Comparison of ENCODE assay signal across 12 cellular contexts in genomic region chr2:1010373-1011017, GRCh38. TPM values are rescaled to one million over a fixed set of nuclear protein-coding genes. Genes with fewer than 3 reads are reported as not detected.
A peak's percentile ranks its signal among the peaks of the same experiment; 100 is the strongest.
DNase-seq lines count a peak whose midpoint lies in the region; ATAC-seq, FAIRE-seq and TF ChIP-seq lines count a peak whose summit lies in the region.
"Had no signal": no experiment of that assay in that cellular context is flagged by ENCODE, and none has a peak within 500 bp of the region (broad histone marks: within the 10 kb centered on the region; RNA-seq: fewer than 3 reads in every experiment).

No MANE protein-coding gene starts in this region.

- peaks cover 3% of the 10 kb centered on the region for H3K27me3 Mint-ChIP-seq in activated T-helper 17 cell treated with anti-CD3 and anti-CD28 coated beads, Interleukin-2, amount 50 U/mL, for 72 hours

- no peaks in the 10 kb centered on the region for H3K36me3 ChIP-seq in BLaER1
- no peaks in the 10 kb centered on the region for H3K36me3 ChIP-seq in hepatocyte (replicated peaks; ENCODE audit: insufficient read depth, low read depth)
- H3K36me3 ChIP-seq: uterus had no signal

- no peak for TF ChIP-seq CTCF in LNCaP clone FGC (IDR thresholded peaks at IDR 0.05; ENCODE audit: control insufficient read depth, extremely low read depth, insufficient read depth)
- no peak for TF ChIP-seq CTCF in hepatocyte (IDR thresholded peaks at IDR 0.05; ENCODE audit: poor library complexity)

- no peaks in the 10 kb centered on the region for H3K27me3 ChIP-seq in BLaER1
- H3K27me3 ChIP-seq in hepatocyte: no peaks in the 10 kb centered on the region
- H3K27me3 ChIP-seq: uterus had no signal

- H3K27ac Mint-ChIP-seq in activated T-helper 17 cell treated with anti-CD3 and anti-CD28 coated beads, Interleukin-2, amount 50 U/mL, for 72 hours: no peak overlapping the region

- H2AFZ ChIP-seq in hepatocyte: no peak overlapping the region

- 58% methylated on average over 8 of the region's 8 CpGs for WGBS in hepatocyte (ENCODE audit: low lambda C conversion rate, missing lambda C conversion rate)

- DNase-seq in LNCaP clone FGC (ENCODE audit: low read depth) (peak; percentile 0), NCI-H69 (lab: John Stamatoyannopoulos, UW) (peak; percentile 44), hepatocyte (ENCODE audit: low spot score) (peak; percentile 14), T-helper 2 cell (no peak), frontal cortex (ENCODE audit: low spot score in 2 of 2) (no peak)
- DNase-seq: activated CD8-positive, alpha-beta memory T cell treated with anti-CD3 and anti-CD28 coated beads, Interleukin-2, amount 50 U/mL, for 4 hours; T1000; uterus had no signal

- H3K27ac ChIP-seq in BLaER1 (no peak overlapping the region), hepatocyte (no peak overlapping the region)
- H3K27ac ChIP-seq: uterus had no signal

- no peak for FAIRE-seq in frontal cortex (lab: Jason Lieb, UNC)

- no peaks in the 10 kb centered on the region for H3K79me2 ChIP-seq in hepatocyte

- no peaks in the 10 kb centered on the region for H3K9me2 ChIP-seq in hepatocyte (replicated peaks; ENCODE audit: insufficient read depth)

- no peak overlapping the region for H3K4me3 Mint-ChIP-seq in activated T-helper 17 cell treated with anti-CD3 and anti-CD28 coated beads, Interleukin-2, amount 50 U/mL, for 72 hours

- no peak overlapping the region for H3K9ac ChIP-seq in BLaER1

- H3K36me3 Mint-ChIP-seq in activated T-helper 17 cell treated with anti-CD3 and anti-CD28 coated beads, Interleukin-2, amount 50 U/mL, for 72 hours (ENCODE audit: low read depth): no peaks in the 10 kb centered on the region

- H3K4me3 ChIP-seq in BLaER1 (no peak overlapping the region), LNCaP clone FGC (ENCODE audit: low read depth, low read length) (no peak overlapping the region), hepatocyte (no peak overlapping the region)
- H3K4me3 ChIP-seq: uterus had no signal

- no peak for ATAC-seq in HG03045 (IDR thresholded peaks at IDR 0.05; ENCODE audit: unreplicated experiment)
- ATAC-seq in activated T-helper 17 cell treated with anti-CD3 and anti-CD28 coated beads, Interleukin-2, amount 50 U/mL, for 72 hours (replicated peaks): no peak

- H3K4me1 Mint-ChIP-seq in activated T-helper 17 cell treated with anti-CD3 and anti-CD28 coated beads, Interleukin-2, amount 50 U/mL, for 72 hours: no peaks in the 10 kb centered on the region

- no peaks in the 10 kb centered on the region for H4K20me1 ChIP-seq in BLaER1
- no peaks in the 10 kb centered on the region for H4K20me1 ChIP-seq in hepatocyte (ENCODE audit: insufficient read depth, poor library complexity, severe bottlenecking)

- H3K9me3 ChIP-seq in BLaER1 (no peaks in the 10 kb centered on the region), hepatocyte (ENCODE audit: low read depth) (no peaks in the 10 kb centered on the region)
- H3K9me3 ChIP-seq: uterus had no signal

- no peaks in the 10 kb centered on the region for H3K9me3 Mint-ChIP-seq in activated T-helper 17 cell treated with anti-CD3 and anti-CD28 coated beads, Interleukin-2, amount 50 U/mL, for 72 hours

- H3K4me2 ChIP-seq in BLaER1 (peak overlapping the region; percentile 68), hepatocyte (no peak overlapping the region)

- H3K4me1 ChIP-seq in BLaER1: peaks cover 29% of the 10 kb centered on the region
- no peaks in the 10 kb centered on the region for H3K4me1 ChIP-seq in hepatocyte (ENCODE audit: insufficient read depth)
- H3K4me1 ChIP-seq: uterus had no signal

RNA-seq across cellular contexts. Expression of gene SNTG2, which starts 59.8 kb away (rescaled TPM):
- total RNA-seq in hepatocyte (not detected in 2 replicates), frontal cortex (4.5 TPM)
- polyA plus RNA-seq in hepatocyte: not detected in 2 replicates
- total RNA-seq in activated T-helper 17 cell treated with anti-CD3 and anti-CD28 coated beads, Interleukin-2, amount 50 U/mL, for 72 hours: under 1 TPM; 0.17 to 0.50 TPM
- total RNA-seq: liver had no signal
- polyA plus RNA-seq: liver had no signal

Comparison
In these comparisons a context has a peak if more than half of its experiments do, and no peak if none do; other contexts are left out.
1. DNase-seq: peak in LNCaP clone FGC (single experiment), NCI-H69 (single experiment) and hepatocyte (single experiment); none in T-helper 2 cell (0 of 5) and frontal cortex (0 of 2).